ENCODE assay signal across 8 cellular contexts in the genomic region with DNA sequence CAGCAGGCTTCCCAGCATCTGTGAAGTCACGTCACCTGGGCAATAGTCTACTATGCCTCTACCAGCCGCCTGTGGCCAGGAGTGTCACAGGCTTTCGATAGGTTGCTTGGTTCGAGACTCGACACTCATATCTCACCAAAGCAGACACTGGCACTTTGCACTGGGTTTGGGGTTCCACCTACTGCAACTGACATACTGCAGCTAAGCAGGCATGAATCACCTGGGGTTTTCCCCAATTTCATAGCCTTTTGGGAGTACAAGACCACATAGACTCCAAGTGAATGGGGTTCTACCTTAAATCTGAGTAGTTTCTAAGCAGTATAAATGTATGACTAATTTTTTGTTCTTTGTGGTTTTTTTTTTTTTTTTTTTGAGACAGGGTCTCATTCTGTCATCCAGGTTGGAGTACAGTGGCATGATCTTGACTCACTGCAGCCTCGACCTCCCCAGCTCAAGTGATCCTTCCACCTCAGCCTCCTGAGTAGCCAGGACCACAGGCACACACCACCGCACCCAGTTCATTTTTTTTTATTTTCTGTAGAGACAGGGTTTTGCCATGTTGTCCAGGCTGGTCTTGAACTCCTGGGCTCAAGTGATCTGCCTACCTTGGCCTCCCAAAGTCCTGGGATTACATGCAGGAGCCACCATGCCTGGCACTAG.
DNase-seq lines count a peak whose midpoint lies in the region; ATAC-seq lines count a peak whose summit lies in the region.

No MANE protein-coding gene starts in this region.

- peak overlapping the region; percentile 89 for H3K27ac Mint-ChIP-seq in activated naive CD8-positive, alpha-beta T cell

- peak; percentile 63 to 67 for DNase-seq in stimulated activated CD4-positive, alpha-beta T cell treated with anti-CD3 and anti-CD28 coated beads, Interleukin-2, amount 100 ng/mL, for 48 hours
- DNase-seq in pons (ENCODE audit: low spot score), result no peak
- no peak for DNase-seq in AG08395 (ENCODE audit: low spot score)
- no peak for DNase-seq in NCI-H82 treated with DMSO at 0.1 percent for 48 hours (lab: John Stamatoyannopoulos, UW; ENCODE audit: unreplicated experiment)
- no peak for DNase-seq in NCI-H510A (lab: John Stamatoyannopoulos, UW)

- H3K9me3 Mint-ChIP-seq in activated naive CD8-positive, alpha-beta T cell (ENCODE audit: low read depth), result no peaks in the 10 kb centered on the region

- peaks cover 28% of the 10 kb centered on the region for H3K4me1 Mint-ChIP-seq in activated naive CD8-positive, alpha-beta T cell (ENCODE audit: low read depth)

- peak overlapping the region; percentile 36 for H3K4me3 Mint-ChIP-seq in activated naive CD8-positive, alpha-beta T cell

- ATAC-seq in GM19351 (IDR thresholded peaks at IDR 0.05; ENCODE audit: unreplicated experiment) (peak; percentile 83), HG03280 (IDR thresholded peaks at IDR 0.05; ENCODE audit: unreplicated experiment) (peak; percentile 80)

- H3K36me3 Mint-ChIP-seq in activated naive CD8-positive, alpha-beta T cell, result peaks cover 13% of the 10 kb centered on the region

- no peaks in the 10 kb centered on the region for H3K27me3 Mint-ChIP-seq in activated naive CD8-positive, alpha-beta T cell

Comparison
In these comparisons a context has a peak if more than half of its experiments do, and no peak if none do; other contexts are left out.
1. DNase-seq: peak in stimulated activated CD4-positive, alpha-beta T cell treated with anti-CD3 and anti-CD28 coated beads, Interleukin-2, amount 100 ng/mL, for 48 hours (2 of 2); none in pons (single experiment), AG08395 (single experiment), NCI-H82 treated with DMSO at 0.1 percent for 48 hours (single experiment) and NCI-H510A (single experiment).